8 cellular contexts compared by ENCODE assay signal in the genomic region with DNA sequence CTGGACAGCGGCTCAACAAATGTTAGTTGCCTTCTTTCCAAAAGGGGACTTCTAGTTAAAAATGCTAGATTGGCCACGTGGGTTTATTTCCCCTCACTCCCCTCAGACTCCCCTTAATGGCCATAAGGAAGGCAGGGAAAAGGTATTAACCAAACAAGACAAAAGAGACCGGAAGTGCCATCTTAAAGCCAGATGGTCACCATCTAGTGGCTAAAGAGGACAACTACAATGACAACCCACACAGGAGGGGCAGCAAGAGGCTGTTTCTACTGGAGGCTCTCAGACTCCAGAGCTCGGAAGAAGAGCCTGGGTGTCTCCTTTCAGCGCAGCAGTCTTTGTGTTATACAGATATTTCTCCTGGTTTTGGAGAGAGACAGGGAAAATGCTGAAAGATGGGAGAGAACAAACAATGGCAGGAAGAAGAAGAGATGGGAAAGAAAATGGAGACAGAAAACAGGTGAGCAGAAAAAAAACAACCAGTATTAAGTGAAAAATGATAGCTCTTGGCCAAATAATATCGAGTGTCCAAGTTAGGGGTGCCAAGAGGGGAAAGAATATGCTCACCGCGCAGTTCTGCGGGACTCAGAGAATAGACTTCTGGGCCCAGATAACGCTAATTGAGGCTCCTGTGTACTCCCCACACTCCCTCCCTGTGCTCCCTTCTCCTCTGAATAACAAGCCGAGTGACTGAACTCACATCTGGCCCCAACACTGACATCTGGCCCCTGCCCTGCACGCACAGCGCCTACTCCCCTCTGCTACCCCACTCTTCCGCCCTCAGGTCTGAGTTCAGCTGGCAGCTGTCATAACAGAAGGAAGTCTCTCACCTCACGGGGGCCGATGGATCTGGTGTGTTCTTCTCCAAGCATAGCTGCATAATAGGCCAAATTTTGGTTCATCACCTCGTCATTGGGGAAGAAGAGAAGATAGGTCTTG. TPM values are rescaled to one million over a fixed set of nuclear protein-coding genes. Genes with fewer than 3 reads are reported as not detected.
DNase-seq lines count a peak whose midpoint lies in the region; ATAC-seq and TF ChIP-seq lines count a peak whose summit lies in the region.

No MANE protein-coding gene starts in this region.

- TF ChIP-seq CTCF in KMS-11 (conservative IDR thresholded peaks at IDR 0.05; ENCODE audit: low read depth, low read length) (peak; percentile 76), PC-9 (conservative IDR thresholded peaks at IDR 0.05) (peak; percentile 83)

- H3K4me1 ChIP-seq in KMS-11 (ENCODE audit: low read depth, poor library complexity, severe bottlenecking): peaks cover 3% of the 10 kb centered on the region
- H3K4me1 ChIP-seq in PC-9 (replicated peaks; ENCODE audit: insufficient read depth): no peaks in the 10 kb centered on the region

- H3K79me2 ChIP-seq in KMS-11 (ENCODE audit: insufficient read depth, low read depth) (no peaks in the 10 kb centered on the region), PC-9 (ENCODE audit: low read depth) (no peaks in the 10 kb centered on the region)

- H3F3A ChIP-seq in PC-9 (ENCODE audit: insufficient read depth, low read depth): no peaks in the 10 kb centered on the region; the same call in 1 of the 2 replicates

- H4K20me1 ChIP-seq in KMS-11 (ENCODE audit: insufficient read depth): no peaks in the 10 kb centered on the region
- H4K20me1 ChIP-seq in PC-9 (ENCODE audit: insufficient read depth): no peaks in the 10 kb centered on the region

- H2AFZ ChIP-seq in KMS-11 (ENCODE audit: low read depth) (no peak overlapping the region), PC-9 (no peak overlapping the region)

- H3K9me2 ChIP-seq in PC-9 (ENCODE audit: insufficient read depth): no peaks in the 10 kb centered on the region

- ATAC-seq in HG03520 (IDR thresholded peaks at IDR 0.05; ENCODE audit: unreplicated experiment) (no peak), GM18517 (IDR thresholded peaks at IDR 0.05; ENCODE audit: unreplicated experiment) (no peak)

- H3K36me3 ChIP-seq in KMS-11 (ENCODE audit: insufficient read depth): no peaks in the 10 kb centered on the region
- 0 out of 2 replicates have a peak, but pooled peaks cover 4% of the 10 kb centered on the region for H3K36me3 ChIP-seq in PC-9 (ENCODE audit: low read depth)

- peak; percentile 71 for DNase-seq in EL
- peak in 1 of 2 experiments; percentile 34 for DNase-seq in PC-9
- DNase-seq in ecto neural progenitor cell (ENCODE audit: low spot score): peak; percentile 52
- peak; percentile 62 for DNase-seq in myocyte (ENCODE audit: low read depth)
- DNase-seq in hypothalamus (lab: John Stamatoyannopoulos, UW): no peak

- BruUV-seq in PC-9 (replicated peaks; lab: Mats Ljungman, UMichigan): no TSS peak

- no peak overlapping the region for H3K4me2 ChIP-seq in KMS-11
- H3K4me2 ChIP-seq in PC-9: no peak overlapping the region

- CTCF ChIA-PET in PC-9 (lab: Charles Lee): interaction anchor here (0.6 kb wide), 1 partner anchor 564 kb away, joined by 3 read pairs; no protein-coding TSS in a partner anchor

- POLR2A ChIA-PET in PC-9 (lab: Charles Lee; ENCODE audit: unreplicated experiment): no interaction called here

- H3K27ac ChIP-seq in KMS-11 (no peak overlapping the region), PC-9 (no peak overlapping the region)

- H3K9ac ChIP-seq in KMS-11: no peak overlapping the region

- H3K9me3 ChIP-seq in PC-9 (ENCODE audit: insufficient read depth, low read depth): no peaks in the 10 kb centered on the region

- H3K4me3 ChIP-seq in KMS-11 (IDR thresholded peaks at IDR 0.05; ENCODE audit: insufficient read depth, low read depth, low read length) (no peak overlapping the region), PC-9 (no peak overlapping the region)

- H3K27me3 ChIP-seq in KMS-11 (ENCODE audit: insufficient read depth, low read depth): no peaks in the 10 kb centered on the region
- H3K27me3 ChIP-seq in PC-9 (ENCODE audit: insufficient read depth, low read depth): no peaks in the 10 kb centered on the region

- intact Hi-C loops in PC-9 (cut with micrococcal nuclease; ENCODE audit: unreplicated experiment): loop anchor here (5.0 kb wide), 1 partner anchor 180 kb away; no protein-coding TSS in a partner anchor

RNA-seq across cellular contexts. Expression of a gene that starts 9.6 kb away (rescaled TPM):
- total RNA-seq in PC-9 (2021) (22.8 and 45.5 TPM in 2 replicates), myocyte (53.0 and 57.3 TPM in 2 replicates)
- 139 TPM for polyA plus RNA-seq in myocyte (2012)

RNA-seq across cellular contexts. Expression of a gene that starts 9.8 kb away (rescaled TPM):
- total RNA-seq in PC-9 (2021) (5.6 and 8.3 TPM in 2 replicates), myocyte (7.9 and 12.5 TPM in 2 replicates)
- 7.3 TPM for polyA plus RNA-seq in myocyte (2012)

RNA-seq across cellular contexts. Expression of a gene that starts 17.2 kb away (rescaled TPM):
- total RNA-seq in PC-9 (2021) (not detected in 2 replicates), myocyte (not detected in 2 replicates)
- polyA plus RNA-seq in myocyte (2012): not detected

RNA-seq across cellular contexts. Expression of a gene that starts 27.6 kb away (rescaled TPM):
- 0.28 and 1.0 TPM in 2 replicates for total RNA-seq in PC-9 (2021)
- total RNA-seq in myocyte: 0.03 and 0.05 TPM in 2 replicates
- polyA plus RNA-seq in myocyte (2012): 0.04 TPM

RNA-seq across cellular contexts. Expression of a gene that starts 59.7 kb away (rescaled TPM):
- total RNA-seq in PC-9 (2021) (20.8 and 31.2 TPM in 2 replicates), myocyte (15.1 and 15.9 TPM in 2 replicates)
- polyA plus RNA-seq in myocyte (2012): 9.4 TPM

Comparison
In these comparisons a context has a peak if more than half of its experiments do, and no peak if none do; other contexts are left out.
1. DNase-seq: peak in EL (single experiment), ecto neural progenitor cell (single experiment) and myocyte (single experiment); none in hypothalamus (0 of 51).